ENCODE assay signal across 22 cellular contexts in the genomic region with DNA sequence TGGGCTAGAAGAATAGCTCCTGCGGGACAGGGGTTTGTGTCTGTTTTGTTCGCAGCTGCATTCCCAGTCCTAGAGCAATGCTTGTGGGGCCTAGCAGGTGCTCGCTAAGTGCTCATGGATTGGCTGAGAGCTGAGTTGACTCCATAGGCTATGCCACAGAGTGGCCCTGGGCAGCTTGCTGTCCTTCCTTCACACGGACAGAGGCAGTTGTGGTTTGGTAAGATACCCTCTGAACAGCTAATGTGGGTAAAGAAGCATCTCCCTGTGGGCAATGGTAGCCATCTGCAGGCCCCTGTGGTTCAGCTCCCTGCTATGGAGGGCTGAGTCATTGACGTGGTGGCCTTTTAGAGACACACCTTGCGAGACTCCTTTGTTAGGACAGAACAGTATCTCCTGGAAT. TPM values are rescaled to one million over a fixed set of nuclear protein-coding genes. Genes with fewer than 3 reads are reported as not detected.
DNase-seq lines count a peak whose midpoint lies in the region; ATAC-seq and TF ChIP-seq lines count a peak whose summit lies in the region.
"Had no signal": no experiment of that assay in that cellular context is flagged by ENCODE, and none has a peak within 500 bp of the region (broad histone marks: within the 10 kb centered on the region; RNA-seq: fewer than 3 reads in every experiment).

No MANE protein-coding gene starts in this region.

- H3K4me3 Mint-ChIP-seq in activated CD8-positive, alpha-beta memory T cell treated with anti-CD3 and anti-CD28 coated beads, Interleukin-2, amount 10 ng/mL, durations not matched to agents 7 days and 5 days, result no peak overlapping the region
- no peak overlapping the region for H3K4me3 Mint-ChIP-seq in stimulated activated naive CD8-positive, alpha-beta T cell treated with anti-CD3 and anti-CD28 coated beads, Interleukin-15, Interleukin-2, amounts not matched to agents 100 ng/mL and 50 ng/mL, for 24 hours
- H3K4me3 Mint-ChIP-seq: activated CD4-positive, alpha-beta T cell treated with anti-CD3 and anti-CD28 coated beads, Interleukin-2, amount 10 ng/mL, durations not matched to agents 24 days and 14 days; activated T-cell treated with anti-CD3 and anti-CD28 coated beads, Interleukin-2, amount 50 U/mL, for 72 hours; type B pancreatic cell had no signal

- no peak overlapping the region for H3K4me3 ChIP-seq in esophagus muscularis mucosa
- H3K4me3 ChIP-seq: gastrocnemius medialis, lung, right lobe of liver had no signal

- TF ChIP-seq EP300 in esophagus muscularis mucosa (IDR thresholded peaks at IDR 0.05), result no peak

- 73% methylated on average over 6 of the region's 6 CpGs for WGBS in esophagus muscularis mucosa

- no peaks in the 10 kb centered on the region for H3K27me3 ChIP-seq in esophagus muscularis mucosa
- H3K27me3 ChIP-seq: neutrophil, right lobe of liver had no signal

- intact Hi-C loops in esophagus muscularis mucosa (cut with DNase I), result no loop called here

- POLR2A ChIA-PET in HEK293T (lab: Yijun Ruan, JAX), result no interaction called here

- H3K4me1 Mint-ChIP-seq in activated CD8-positive, alpha-beta memory T cell treated with anti-CD3 and anti-CD28 coated beads, Interleukin-2, amount 10 ng/mL, durations not matched to agents 7 days and 5 days, result peaks cover 44% of the 10 kb centered on the region
- H3K4me1 Mint-ChIP-seq in stimulated activated naive CD8-positive, alpha-beta T cell treated with anti-CD3 and anti-CD28 coated beads, Interleukin-15, Interleukin-2, amounts not matched to agents 100 ng/mL and 50 ng/mL, for 24 hours (ENCODE audit: low read depth), result peaks cover 53% of the 10 kb centered on the region

- ATAC-seq in activated CD8-positive, alpha-beta memory T cell treated with anti-CD3 and anti-CD28 coated beads, Interleukin-2, amount 10 ng/mL, durations not matched to agents 7 days and 5 days, result no peak
- ATAC-seq in GM18498 (IDR thresholded peaks at IDR 0.05; ENCODE audit: unreplicated experiment), result no peak
- ATAC-seq: activated T-cell treated with anti-CD3 and anti-CD28 coated beads, Interleukin-2, amount 50 U/mL, for 72 hours; gastrocnemius medialis had no signal

- TF ChIP-seq CTCF in esophagus muscularis mucosa (IDR thresholded peaks at IDR 0.05), result no peak

- CTCF ChIA-PET in activated CD8-positive, alpha-beta memory T cell treated with anti-CD3 and anti-CD28 coated beads, Interleukin-2, amount 10 ng/mL, durations not matched to agents 7 days and 5 days (lab: Charles Lee), result interaction anchor here (1.1 to 1.7 kb wide), 2 partner anchors 8 to 23 kb away, joined by 4 to 11 read pairs; no protein-coding TSS in a partner anchor
- CTCF ChIA-PET in HEK293T (lab: Yijun Ruan, JAX), result no interaction called here

- no peaks in the 10 kb centered on the region for H3K9me3 Mint-ChIP-seq in activated CD8-positive, alpha-beta memory T cell treated with anti-CD3 and anti-CD28 coated beads, Interleukin-2, amount 10 ng/mL, durations not matched to agents 7 days and 5 days (ENCODE audit: low read depth)
- no peaks in the 10 kb centered on the region for H3K9me3 Mint-ChIP-seq in stimulated activated naive CD8-positive, alpha-beta T cell treated with anti-CD3 and anti-CD28 coated beads, Interleukin-15, Interleukin-2, amounts not matched to agents 100 ng/mL and 50 ng/mL, for 24 hours
- H3K9me3 Mint-ChIP-seq: activated CD4-positive, alpha-beta T cell treated with anti-CD3 and anti-CD28 coated beads, Interleukin-2, amount 10 ng/mL, durations not matched to agents 24 days and 14 days; activated T-cell treated with anti-CD3 and anti-CD28 coated beads, Interleukin-2, amount 50 U/mL, for 72 hours; type B pancreatic cell had no signal

- H3K9me3 ChIP-seq in esophagus muscularis mucosa, result no peaks in the 10 kb centered on the region
- H3K9me3 ChIP-seq: gastrocnemius medialis, neutrophil, right lobe of liver had no signal

- peaks cover 25 to 76% (median 75%) of the 10 kb centered on the region in 4 donors for H3K4me1 ChIP-seq in esophagus muscularis mucosa

- H3K36me3 Mint-ChIP-seq in activated CD8-positive, alpha-beta memory T cell treated with anti-CD3 and anti-CD28 coated beads, Interleukin-2, amount 10 ng/mL, durations not matched to agents 7 days and 5 days, result no peaks in the 10 kb centered on the region
- no peaks in the 10 kb centered on the region for H3K36me3 Mint-ChIP-seq in stimulated activated naive CD8-positive, alpha-beta T cell treated with anti-CD3 and anti-CD28 coated beads, Interleukin-15, Interleukin-2, amounts not matched to agents 100 ng/mL and 50 ng/mL, for 24 hours (ENCODE audit: low read depth)
- H3K36me3 Mint-ChIP-seq: type B pancreatic cell had no signal

- no peaks in the 10 kb centered on the region for H3K36me3 ChIP-seq in esophagus muscularis mucosa
- H3K36me3 ChIP-seq: gastrocnemius medialis, neutrophil, right lobe of liver had no signal

- H3K27ac Mint-ChIP-seq in activated CD8-positive, alpha-beta memory T cell treated with anti-CD3 and anti-CD28 coated beads, Interleukin-2, amount 10 ng/mL, durations not matched to agents 7 days and 5 days, result peak overlapping the region; percentile 44
- peak overlapping the region; percentile 36 for H3K27ac Mint-ChIP-seq in stimulated activated naive CD8-positive, alpha-beta T cell treated with anti-CD3 and anti-CD28 coated beads, Interleukin-15, Interleukin-2, amounts not matched to agents 100 ng/mL and 50 ng/mL, for 24 hours
- H3K27ac Mint-ChIP-seq: activated CD4-positive, alpha-beta T cell treated with anti-CD3 and anti-CD28 coated beads, Interleukin-2, amount 10 ng/mL, durations not matched to agents 24 days and 14 days; activated T-cell treated with anti-CD3 and anti-CD28 coated beads, Interleukin-2, amount 50 U/mL, for 72 hours; type B pancreatic cell had no signal

- TF ChIP-seq POLR2A in esophagus muscularis mucosa (IDR thresholded peaks at IDR 0.05; ENCODE audit: low read depth), result no peak

- no peaks in the 10 kb centered on the region for H3K27me3 Mint-ChIP-seq in activated CD8-positive, alpha-beta memory T cell treated with anti-CD3 and anti-CD28 coated beads, Interleukin-2, amount 10 ng/mL, durations not matched to agents 7 days and 5 days
- H3K27me3 Mint-ChIP-seq in stimulated activated naive CD8-positive, alpha-beta T cell treated with anti-CD3 and anti-CD28 coated beads, Interleukin-15, Interleukin-2, amounts not matched to agents 100 ng/mL and 50 ng/mL, for 24 hours, result no peaks in the 10 kb centered on the region
- H3K27me3 Mint-ChIP-seq: activated CD4-positive, alpha-beta T cell treated with anti-CD3 and anti-CD28 coated beads, Interleukin-2, amount 10 ng/mL, durations not matched to agents 24 days and 14 days had no signal

- DNase-seq in activated CD8-positive, alpha-beta memory T cell treated with anti-CD3 and anti-CD28 coated beads, Interleukin-2, amount 10 ng/mL, durations not matched to agents 7 days and 5 days, result no peak
- no peak for DNase-seq in activated CD8-positive, alpha-beta memory T cell treated with anti-CD3 and anti-CD28 coated beads for 24 hours
- peak; percentile 51 for DNase-seq in MV-4-11 (lab: John Stamatoyannopoulos, UW)
- no peak for DNase-seq in esophagus muscularis mucosa (ENCODE audit: extremely low spot score)
- DNase-seq in HEK293T (ENCODE audit: extremely low spot score), result no peak
- DNase-seq in kidney tubule cell (ENCODE audit: low spot score), result no peak
- DNase-seq: activated CD4-positive, alpha-beta T cell treated with anti-CD3 and anti-CD28 coated beads, Interleukin-2, amount 10 ng/mL, durations not matched to agents 24 days and 14 days; activated T-cell treated with anti-CD3 and anti-CD28 coated beads, Interleukin-2, amount 50 U/mL, for 72 hours; amygdala; cerebellar nuclear complex; gastrocnemius medialis; NCI-H1417 treated with DMSO at 0.1 percent for 48 hours; NCI-H226; SHP77; stimulated activated CD8-positive, alpha-beta memory T cell treated with anti-CD3 and anti-CD28 coated beads, Interleukin-4, amount 100 ng/mL, for 48 hours; T1000 had no signal

- H3K27ac ChIP-seq in esophagus muscularis mucosa (replicated peaks in 1 of 4), result peak overlapping the region; percentile 90 to 96 (median 93)

TF ChIP-seq in HEK293T, 16 proteins besides CTCF, POLR2A, EP300 and RAD21:
- TF ChIP-seq L3MBTL2 (conservative IDR thresholded peaks at IDR 0.05) (no peak), TARDBP (IDR thresholded peaks at IDR 0.05) (no peak), LEF1 (IDR thresholded peaks at IDR 0.05; ENCODE audit: borderline replicate concordance) (no peak), FOXK2 (IDR thresholded peaks at IDR 0.05) (no peak), SP1 (IDR thresholded peaks at IDR 0.05) (no peak), HDGF (IDR thresholded peaks at IDR 0.05; ENCODE audit: borderline replicate concordance) (no peak), ARNT (IDR thresholded peaks at IDR 0.05) (no peak), FOXA1 (IDR thresholded peaks at IDR 0.05) (no peak), BHLHE40 (IDR thresholded peaks at IDR 0.05; ENCODE audit: borderline replicate concordance) (no peak), CTBP1 (IDR thresholded peaks at IDR 0.05; ENCODE audit: borderline replicate concordance) (no peak)

RNA-seq across cellular contexts. Expression of a gene that starts 23.5 kb away (rescaled TPM):
- 100 to 1,000 TPM; 213 to 226 TPM for total RNA-seq in activated CD8-positive, alpha-beta memory T cell treated with anti-CD3 and anti-CD28 coated beads, Interleukin-2, amount 10 ng/mL, durations not matched to agents 7 days and 5 days
- 100 to 1,000 TPM in 1 of 4 donors, 10 to 100 TPM in 3; 82.3 to 157 (median 85.1) TPM for total RNA-seq in esophagus muscularis mucosa
